In the genomic region with DNA sequence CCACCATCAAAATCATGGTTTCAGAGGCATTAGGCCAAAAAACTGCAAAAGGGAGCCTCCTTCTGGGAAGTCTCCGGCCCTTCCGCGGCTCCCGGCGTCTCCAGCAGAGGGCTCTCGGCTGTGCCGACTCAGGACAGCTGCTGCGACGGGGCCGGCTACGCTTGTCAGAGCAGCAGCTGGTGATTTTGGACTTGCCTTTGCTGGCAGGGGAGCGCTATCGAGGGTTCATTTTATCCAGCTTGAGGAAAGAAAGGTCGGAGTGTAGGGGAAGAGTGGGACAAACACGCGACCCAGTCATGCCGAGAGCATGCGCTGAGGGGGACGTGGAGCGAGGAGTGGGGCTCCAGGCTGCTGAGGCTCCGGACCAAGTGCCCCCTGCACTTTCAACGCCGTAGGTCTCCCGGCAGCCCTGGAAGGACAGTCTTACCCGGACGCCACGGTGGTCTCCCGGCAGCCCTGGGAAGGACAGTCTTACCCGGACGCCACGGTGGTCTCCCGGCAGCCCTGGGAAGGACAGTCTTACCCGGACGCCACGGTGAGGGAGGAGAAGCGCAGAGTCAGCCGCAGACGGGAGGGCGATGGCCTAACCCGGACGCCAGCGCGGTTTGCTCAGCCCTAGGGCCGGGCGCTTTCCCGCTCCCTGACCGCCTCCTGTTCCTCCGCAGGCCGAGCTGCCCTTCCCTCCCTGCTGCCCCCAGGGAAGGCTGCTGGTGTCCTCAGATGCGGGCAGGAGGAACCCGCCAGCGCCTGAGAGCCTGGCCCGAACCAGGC, we compare ENCODE assay signal across 8 cellular contexts. TPM values are rescaled to one million over a fixed set of nuclear protein-coding genes. Genes with fewer than 3 reads are reported as not detected.
DNase-seq lines count a peak whose midpoint lies in the region; ATAC-seq and TF ChIP-seq lines count a peak whose summit lies in the region.

No MANE protein-coding gene starts in this region.

- no peak for TF ChIP-seq POLR2A in spleen (IDR thresholded peaks at IDR 0.05)

- H3K9me3 ChIP-seq in spleen = no peaks in the 10 kb centered on the region

- H3K4me3 ChIP-seq in spleen = peak overlapping the region; percentile 13 to 66 (median 26)

- ATAC-seq in GM21576 (IDR thresholded peaks at IDR 0.05; ENCODE audit: unreplicated experiment) = peak; percentile 82
- ATAC-seq in activated B cell treated with CpG ODN at 0.5 μM for 24 hours (ENCODE audit: low read depth) = peak; percentile 89
- peak; percentile 70 for ATAC-seq in central memory CD8-positive, alpha-beta T cell (replicated peaks; ENCODE audit: extremely low read depth, poor library complexity, severe bottlenecking)

- peak overlapping the region in 3 of 4 donors; percentile 63 to 94 (median 79) for H3K4me3 Mint-ChIP-seq in IgD-negative memory B cell
- peak overlapping the region; percentile 86 for H3K4me3 Mint-ChIP-seq in activated B cell treated with CpG ODN at 0.5 μM for 24 hours
- peak overlapping the region; percentile 64 for H3K4me3 Mint-ChIP-seq in central memory CD8-positive, alpha-beta T cell

- intact Hi-C loops in activated B cell treated with CpG ODN at 0.5 μM for 24 hours (cut with micrococcal nuclease) (loop anchor here (1.0 to 2.0 kb wide), 2 partner anchors 21 to 167 kb away; partner anchors contain the start of gene DDX18), spleen (cut with DNase I; ENCODE audit: low total_unique reads) (loop anchor here (10.0 kb wide), 1 partner anchor 169 kb away; no protein-coding TSS in a partner anchor)

- peak overlapping the region in 1 of 3 donors; percentile 77 for H3K27ac Mint-ChIP-seq in IgD-negative memory B cell
- no peak overlapping the region for H3K27ac Mint-ChIP-seq in activated B cell treated with CpG ODN at 0.5 μM for 24 hours
- H3K27ac Mint-ChIP-seq in central memory CD8-positive, alpha-beta T cell (ENCODE audit: low read depth) = peak overlapping the region; percentile 46

- CTCF ChIA-PET in activated B cell treated with CpG ODN at 0.5 μM for 24 hours (lab: Charles Lee) = interaction anchor here (0.7 to 1.8 kb wide), 3 partner anchors 22 to 225 kb away, joined by 3 to 12 read pairs (median 3); partner anchors contain the start of gene DDX18

- WGBS in spleen, 5 donors = 4 to 21% (median 9%) methylated on average over 32 to 53 of the region's 53 CpGs

- TF ChIP-seq CTCF in activated B cell treated with CpG ODN at 0.5 μM for 24 hours (IDR thresholded peaks at IDR 0.05) (no peak), spleen (IDR thresholded peaks at IDR 0.05 in 8 of 11, conservative IDR thresholded peaks at IDR 0.05 in 3 of 11) (peak in 10 of 11 experiments; percentile 18 to 83 (median 62))

- peaks cover 0 to 10% (median 0%) of the 10 kb centered on the region in 7 donors for H3K27me3 ChIP-seq in spleen (replicated peaks in 1 of 7)

- POLR2A ChIA-PET in activated B cell treated with CpG ODN at 0.5 μM for 24 hours (lab: Charles Lee) = interaction anchor here (0.8 to 1.6 kb wide), 3 partner anchors 16 to 22 kb away, joined by 3 to 9 read pairs (median 4); partner anchors contain the start of gene DDX18

- H3K36me3 Mint-ChIP-seq in IgD-negative memory B cell (peaks cover 12% of the 10 kb centered on the region), activated B cell treated with CpG ODN at 0.5 μM for 24 hours (ENCODE audit: low read depth) (peaks cover 31% of the 10 kb centered on the region)
- peaks cover 9% of the 10 kb centered on the region for H3K36me3 Mint-ChIP-seq in central memory CD8-positive, alpha-beta T cell (ENCODE audit: insufficient read depth)

- peak overlapping the region in 4 of 8 donors; percentile 18 to 65 (median 46) for H3K27ac ChIP-seq in spleen

- H3K9me3 Mint-ChIP-seq in IgD-negative memory B cell = no peaks in the 10 kb centered on the region
- no peaks in the 10 kb centered on the region for H3K9me3 Mint-ChIP-seq in activated B cell treated with CpG ODN at 0.5 μM for 24 hours
- no peaks in the 10 kb centered on the region for H3K9me3 Mint-ChIP-seq in central memory CD8-positive, alpha-beta T cell

- H3K4me1 ChIP-seq in spleen = peaks cover 0 to 16% (median 13%) of the 10 kb centered on the region in 6 donors

- H3K4me1 Mint-ChIP-seq in IgD-negative memory B cell (peaks cover 0 to 6% (median 2%) of the 10 kb centered on the region in 3 donors), activated B cell treated with CpG ODN at 0.5 μM for 24 hours (peaks cover 10% of the 10 kb centered on the region)
- peaks cover 13% of the 10 kb centered on the region for H3K4me1 Mint-ChIP-seq in central memory CD8-positive, alpha-beta T cell

- peak; percentile 25 for DNase-seq in DMS 273 treated with DMSO at 0.1 percent for 48 hours (lab: John Stamatoyannopoulos, UW)
- peak; percentile 51 for DNase-seq in activated B cell treated with CpG ODN at 0.5 μM for 24 hours
- DNase-seq in central memory CD8-positive, alpha-beta T cell (ENCODE audit: low spot score in 2 of 2) = peak in 1 of 2 donors; percentile 33
- DNase-seq in islet precursor cell = peak; percentile 93
- DNase-seq in spleen = peak; percentile 91
- DNase-seq in NCI-H2081 (lab: John Stamatoyannopoulos, UW) = no peak

- H3K36me3 ChIP-seq in spleen = peaks cover 0 to 35% (median 20%) of the 10 kb centered on the region in 6 donors

- H3K27me3 Mint-ChIP-seq in IgD-negative memory B cell (peaks cover 6% of the 10 kb centered on the region), activated B cell treated with CpG ODN at 0.5 μM for 24 hours (peaks cover 11% of the 10 kb centered on the region)
- no peaks in the 10 kb centered on the region for H3K27me3 Mint-ChIP-seq in central memory CD8-positive, alpha-beta T cell

RNA-seq across cellular contexts. Expression of gene DDX18, which starts 21.7 kb away (rescaled TPM):
- polyA plus RNA-seq in IgD-negative memory B cell (44.3 TPM), spleen (10 to 100 TPM; 24.0 to 28.5 (median 25.8) TPM)
- total RNA-seq in activated B cell treated with CpG ODN at 0.5 μM for 24 hours (98.9 and 109 TPM in 2 replicates), spleen (10 to 100 TPM; 48.4 to 81.2 (median 57.2) TPM)

Comparison
In these comparisons a context has a peak if more than half of its experiments do, and no peak if none do; other contexts are left out.
1. DNase-seq: peak in DMS 273 treated with DMSO at 0.1 percent for 48 hours (single experiment), activated B cell treated with CpG ODN at 0.5 μM for 24 hours (single experiment), islet precursor cell (single experiment) and spleen (single experiment); none in NCI-H2081 (0 of 2).
2. Peak in every context shown above with its lines, with median percentiles within 50 percentile points of each other: ATAC-seq and H3K4me3 Mint-ChIP-seq.